Comparison of ENCODE assay signal across 27 cellular contexts in the genomic region with DNA sequence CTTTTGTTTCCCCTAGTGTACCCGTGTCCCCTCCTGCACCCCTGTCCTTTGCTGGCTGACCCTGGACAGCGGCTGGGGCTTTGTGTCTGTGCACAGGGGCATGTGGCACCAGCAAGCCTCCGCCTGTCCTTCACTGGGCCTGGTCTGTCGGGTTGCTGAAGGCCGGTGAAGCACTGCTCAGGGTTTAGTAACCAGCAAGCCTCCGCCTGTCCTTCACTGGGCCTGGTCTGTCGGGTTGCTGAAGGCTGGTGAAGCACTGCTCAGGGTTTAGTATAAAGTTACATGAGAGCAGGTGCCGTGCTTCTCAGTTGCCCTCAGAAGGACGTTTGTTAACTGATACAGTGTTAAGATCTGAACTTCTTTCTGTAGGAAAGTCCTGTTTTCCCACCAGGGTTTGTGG. TPM values are rescaled to one million over a fixed set of nuclear protein-coding genes. Genes with fewer than 3 reads are reported as not detected.
DNase-seq lines count a peak whose midpoint lies in the region; ATAC-seq and TF ChIP-seq lines count a peak whose summit lies in the region.
"Had no signal": no experiment of that assay in that cellular context is flagged by ENCODE, and none has a peak within 500 bp of the region (broad histone marks: within the 10 kb centered on the region; RNA-seq: fewer than 3 reads in every experiment).

No MANE protein-coding gene starts in this region.

- H3K9me3 Mint-ChIP-seq in activated T-helper 17 cell treated with anti-CD3 and anti-CD28 coated beads, Interleukin-2, amount 50 U/mL, for 72 hours: no peaks in the 10 kb centered on the region
- H3K9me3 Mint-ChIP-seq in stimulated activated naive B cell treated with anti-CD40 and anti-IgM and Interleukin-4, amounts not matched to agents 10 μg/mL and 1 μg/mL and 100 μg/mL, for 72 hours: no peaks in the 10 kb centered on the region
- no peaks in the 10 kb centered on the region for H3K9me3 Mint-ChIP-seq in natural killer cell
- H3K9me3 Mint-ChIP-seq: CD8-positive, alpha-beta memory T cell had no signal

- no peaks in the 10 kb centered on the region for H3K4me1 ChIP-seq in heart right ventricle
- H3K4me1 ChIP-seq: SJCRH30 had no signal

- no peak overlapping the region for H3K4me3 ChIP-seq in heart right ventricle
- H3K4me3 ChIP-seq: GM12878, GM23248, SJCRH30 had no signal

- H3K36me3 Mint-ChIP-seq in activated T-helper 17 cell treated with anti-CD3 and anti-CD28 coated beads, Interleukin-2, amount 50 U/mL, for 72 hours (ENCODE audit: low read depth): peaks cover 96% of the 10 kb centered on the region
- H3K36me3 Mint-ChIP-seq in stimulated activated naive B cell treated with anti-CD40 and anti-IgM and Interleukin-4, amounts not matched to agents 10 μg/mL and 1 μg/mL and 100 μg/mL, for 72 hours: peaks cover 62 to 80% of the 10 kb centered on the region in 2 donors
- H3K36me3 Mint-ChIP-seq in natural killer cell: peaks cover 16% of the 10 kb centered on the region

- ATAC-seq in left ventricle myocardium superior (no peak), heart right ventricle (no peak), natural killer cell (no peak)
- ATAC-seq in activated T-helper 17 cell treated with anti-CD3 and anti-CD28 coated beads, Interleukin-2, amount 50 U/mL, for 72 hours (replicated peaks): no peak
- ATAC-seq in stimulated activated naive B cell treated with anti-CD40 and anti-IgM and Interleukin-4, amounts not matched to agents 10 μg/mL and 1 μg/mL and 100 μg/mL, for 72 hours (replicated peaks): no peak
- ATAC-seq: HepG2, PC-3, Right ventricle myocardium inferior had no signal

- intact Hi-C loops in left ventricle myocardium superior (cut with micrococcal nuclease) (no loop called here), heart right ventricle (cut with DNase I) (no loop called here), natural killer cell (cut with micrococcal nuclease) (no loop called here)

- H3K9me3 ChIP-seq in heart right ventricle: no peaks in the 10 kb centered on the region
- H3K9me3 ChIP-seq: SJCRH30 had no signal

- peaks cover 5% of the 10 kb centered on the region for H3K4me1 Mint-ChIP-seq in activated T-helper 17 cell treated with anti-CD3 and anti-CD28 coated beads, Interleukin-2, amount 50 U/mL, for 72 hours
- peaks cover 31 to 51% of the 10 kb centered on the region in 2 donors for H3K4me1 Mint-ChIP-seq in stimulated activated naive B cell treated with anti-CD40 and anti-IgM and Interleukin-4, amounts not matched to agents 10 μg/mL and 1 μg/mL and 100 μg/mL, for 72 hours
- peaks cover 0 to 4% of the 10 kb centered on the region in 2 donors for H3K4me1 Mint-ChIP-seq in natural killer cell
- H3K4me1 Mint-ChIP-seq: CD14-positive monocyte had no signal

- H3K36me3 ChIP-seq in heart right ventricle: peaks cover 3 to 98% (median 53%) of the 10 kb centered on the region in 9 donors

- no peaks in the 10 kb centered on the region for H3K27me3 Mint-ChIP-seq in activated T-helper 17 cell treated with anti-CD3 and anti-CD28 coated beads, Interleukin-2, amount 50 U/mL, for 72 hours
- no peaks in the 10 kb centered on the region for H3K27me3 Mint-ChIP-seq in stimulated activated naive B cell treated with anti-CD40 and anti-IgM and Interleukin-4, amounts not matched to agents 10 μg/mL and 1 μg/mL and 100 μg/mL, for 72 hours
- no peaks in the 10 kb centered on the region for H3K27me3 Mint-ChIP-seq in natural killer cell (ENCODE audit: low read depth in 2 of 2)
- H3K27me3 Mint-ChIP-seq: B cell; CD8-positive, alpha-beta memory T cell had no signal

- no peak overlapping the region for H3K27ac ChIP-seq in heart right ventricle
- H3K27ac ChIP-seq: GM23248, SJCRH30 had no signal

- TF ChIP-seq CTCF in heart right ventricle (IDR thresholded peaks at IDR 0.05): no peak
- no peak for TF ChIP-seq CTCF in natural killer cell (IDR thresholded peaks at IDR 0.05)

- 92 to 93% methylated on average over 9 of the region's 9 CpGs for WGBS in heart right ventricle, 2 donors

- peak overlapping the region; percentile 46 for H3K4me3 Mint-ChIP-seq in activated T-helper 17 cell treated with anti-CD3 and anti-CD28 coated beads, Interleukin-2, amount 50 U/mL, for 72 hours
- no peak overlapping the region for H3K4me3 Mint-ChIP-seq in stimulated activated naive B cell treated with anti-CD40 and anti-IgM and Interleukin-4, amounts not matched to agents 10 μg/mL and 1 μg/mL and 100 μg/mL, for 72 hours
- no peak overlapping the region for H3K4me3 Mint-ChIP-seq in natural killer cell
- H3K4me3 Mint-ChIP-seq: B cell; CD14-positive monocyte; CD8-positive, alpha-beta memory T cell had no signal

- DNase-seq in left ventricle myocardium superior (peak; percentile 2), heart right ventricle (no peak), myocyte (ENCODE audit: low read depth) (peak; percentile 54), NCI-H2029 treated with DMSO at 0.1 percent for 48 hours (lab: John Stamatoyannopoulos, UW) (no peak), natural killer cell (no peak)
- DNase-seq in stimulated activated naive B cell treated with anti-CD40 and anti-IgM and Interleukin-4, amounts not matched to agents 10 μg/mL and 1 μg/mL and 100 μg/mL, for 72 hours: no peak
- DNase-seq: CD8-positive, alpha-beta memory T cell; DMS 273 treated with DMSO at 0.1 percent for 48 hours; DMS79; EL; GDM1; GM23248; H7; Kasumi-1; NCI-H1092 treated with DMSO at 0.1 percent for 48 hours; NCI-H1436; NCI-H187; NCI-H524; NCI-H748 treated with DMSO at 0.1 percent for 48 hours; PC-3; SJCRH30 had no signal

- peak overlapping the region; percentile 87 for H3K27ac Mint-ChIP-seq in activated T-helper 17 cell treated with anti-CD3 and anti-CD28 coated beads, Interleukin-2, amount 50 U/mL, for 72 hours
- H3K27ac Mint-ChIP-seq in stimulated activated naive B cell treated with anti-CD40 and anti-IgM and Interleukin-4, amounts not matched to agents 10 μg/mL and 1 μg/mL and 100 μg/mL, for 72 hours: peak overlapping the region; percentile 90
- no peak overlapping the region for H3K27ac Mint-ChIP-seq in natural killer cell
- H3K27ac Mint-ChIP-seq: CD8-positive, alpha-beta memory T cell had no signal

- H3K27me3 ChIP-seq in heart right ventricle: no peaks in the 10 kb centered on the region
- H3K27me3 ChIP-seq: SJCRH30 had no signal

RNA-seq across cellular contexts. Expression of gene DEF8, which starts 33.8 kb away (rescaled TPM):
- total RNA-seq in left ventricle myocardium superior: 53.2 TPM
- 10 to 100 TPM; 29.3 to 47.6 (median 34.9) TPM for total RNA-seq in heart right ventricle
- polyA plus RNA-seq in heart right ventricle: 10 to 100 TPM; 62.6 to 64.8 TPM
- total RNA-seq in activated T-helper 17 cell treated with anti-CD3 and anti-CD28 coated beads, Interleukin-2, amount 50 U/mL, for 72 hours: 10 to 100 TPM in 1 of 2 donors, 1 to 10 TPM in 1; 9.3 to 11.1 TPM
- total RNA-seq in myocyte: 92.0 and 94.7 TPM in 2 replicates
- polyA plus RNA-seq in myocyte (2012): 77.8 TPM
- total RNA-seq in natural killer cell: 10 to 100 TPM; 43.0 to 60.3 (median 50.1) TPM

RNA-seq across cellular contexts. Expression of gene DBNDD1, which starts 36.9 kb away (rescaled TPM):
- 6.3 TPM for total RNA-seq in left ventricle myocardium superior
- total RNA-seq in heart right ventricle: 1 to 10 TPM; 3.0 to 6.8 (median 5.0) TPM
- 1 to 10 TPM in 1 of 2 donors, under 1 TPM in 1; 0.72 to 2.2 TPM for polyA plus RNA-seq in heart right ventricle
- under 1 TPM in 1 of 2 donors, not detected in 1; 0.53 TPM for total RNA-seq in activated T-helper 17 cell treated with anti-CD3 and anti-CD28 coated beads, Interleukin-2, amount 50 U/mL, for 72 hours
- 56.5 and 66.6 TPM in 2 replicates for total RNA-seq in myocyte
- polyA plus RNA-seq in myocyte (2012): 19.8 TPM
- total RNA-seq in natural killer cell: under 1 TPM in 1 of 3 donors, not detected in 2; 0.20 TPM
- polyA plus RNA-seq: CD14-positive monocyte had no signal

RNA-seq across cellular contexts. Expression of gene TUBB3, which starts 59.2 kb away (rescaled TPM):
- 1.8 TPM for total RNA-seq in left ventricle myocardium superior
- total RNA-seq in heart right ventricle: 1 to 10 TPM in 5 of 10 donors, under 1 TPM in 5; 0.53 to 7.6 (median 0.96) TPM
- polyA plus RNA-seq in heart right ventricle: 10 to 100 TPM in 1 of 2 donors, under 1 TPM in 1; 0.59 to 10.6 TPM
- total RNA-seq in activated T-helper 17 cell treated with anti-CD3 and anti-CD28 coated beads, Interleukin-2, amount 50 U/mL, for 72 hours: 1 to 10 TPM in 1 of 2 donors, under 1 TPM in 1; 0.74 to 9.7 TPM
- 152 and 164 TPM in 2 replicates for total RNA-seq in myocyte
- polyA plus RNA-seq in myocyte (2012): 132 TPM
- total RNA-seq in natural killer cell: 1 to 10 TPM; 1.1 to 1.3 (median 1.2) TPM
- polyA plus RNA-seq: CD14-positive monocyte; CD8-positive, alpha-beta memory T cell had no signal

Comparison
In these comparisons a context has a peak if more than half of its experiments do, and no peak if none do; other contexts are left out.
1. DNase-seq: peak in left ventricle myocardium superior (single experiment) and myocyte (single experiment); none in heart right ventricle (0 of 2), stimulated activated naive B cell treated with anti-CD40 and anti-IgM and Interleukin-4, amounts not matched to agents 10 μg/mL and 1 μg/mL and 100 μg/mL, for 72 hours (single experiment), NCI-H2029 treated with DMSO at 0.1 percent for 48 hours (single experiment) and natural killer cell (single experiment).
2. H3K27ac Mint-ChIP-seq: peak in activated T-helper 17 cell treated with anti-CD3 and anti-CD28 coated beads, Interleukin-2, amount 50 U/mL, for 72 hours (single experiment) and stimulated activated naive B cell treated with anti-CD40 and anti-IgM and Interleukin-4, amounts not matched to agents 10 μg/mL and 1 μg/mL and 100 μg/mL, for 72 hours (single experiment); none in natural killer cell (0 of 2).
3. RNA of gene TUBB3, which starts 59.2 kb away (total RNA-seq): 152 to 164 TPM in myocyte; 0.74 to 9.7 TPM in activated T-helper 17 cell treated with anti-CD3 and anti-CD28 coated beads, Interleukin-2, amount 50 U/mL, for 72 hours, 1.8 TPM in left ventricle myocardium superior (single experiment), 1.1 to 1.3 TPM in natural killer cell and 0.53 to 7.6 TPM in heart right ventricle; every median in the first group is over 10 times any median in the second.